ENCODE assay signal across 1 cellular context in the genomic region with DNA sequence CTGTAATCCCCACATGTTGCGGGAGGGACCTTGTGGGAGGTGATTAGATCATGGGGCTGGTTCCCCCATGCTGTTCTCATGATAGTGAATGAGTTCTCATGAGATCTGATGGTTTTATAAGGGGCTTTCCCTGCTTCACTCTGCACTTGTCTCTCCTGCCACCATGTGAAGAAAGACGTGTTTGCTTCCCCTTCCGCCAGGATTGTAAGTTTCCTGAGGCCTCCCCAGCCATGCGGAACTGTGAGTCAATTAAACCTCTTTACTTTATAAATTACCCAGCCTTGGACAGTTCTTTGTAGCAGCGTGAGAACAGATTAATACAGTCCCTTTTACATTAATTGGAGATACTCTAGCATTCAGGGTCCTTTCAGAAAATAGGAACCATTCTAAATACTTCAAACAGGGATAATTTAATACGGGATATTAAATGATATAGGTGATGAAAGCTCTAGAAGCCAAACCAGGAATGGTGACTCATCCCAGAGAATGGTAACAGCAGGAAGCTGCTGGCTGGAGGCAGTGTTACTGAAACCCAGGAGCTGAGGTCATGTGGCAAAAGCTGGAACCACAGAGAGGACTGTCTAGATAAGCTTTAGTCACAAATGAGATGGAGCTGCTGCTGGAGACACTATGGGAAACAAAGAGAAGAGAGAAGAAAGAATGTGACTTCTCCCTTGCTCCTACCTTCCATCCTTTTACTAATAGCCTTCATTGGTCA.
TF ChIP-seq lines count a peak whose summit lies in the region.

No MANE protein-coding gene starts in this region.

TF ChIP-seq in SK-N-SH, 30 proteins besides CTCF, POLR2A, EP300 and RAD21 (continued from another document):
- no peak for TF ChIP-seq SMC3 (IDR thresholded peaks at IDR 0.05; ENCODE audit: low read depth, low read length)
- TF ChIP-seq EZH2phosphoT487 (IDR thresholded peaks at IDR 0.05; ENCODE audit: borderline replicate concordance, low read depth): no peak
- TF ChIP-seq CHD2 (IDR thresholded peaks at IDR 0.05; ENCODE audit: low read length, partially characterized antibody): no peak
- no peak for TF ChIP-seq RXRA (IDR thresholded peaks at IDR 0.05; ENCODE audit: borderline replicate concordance, low read depth)
- TF ChIP-seq, protein P1, sequence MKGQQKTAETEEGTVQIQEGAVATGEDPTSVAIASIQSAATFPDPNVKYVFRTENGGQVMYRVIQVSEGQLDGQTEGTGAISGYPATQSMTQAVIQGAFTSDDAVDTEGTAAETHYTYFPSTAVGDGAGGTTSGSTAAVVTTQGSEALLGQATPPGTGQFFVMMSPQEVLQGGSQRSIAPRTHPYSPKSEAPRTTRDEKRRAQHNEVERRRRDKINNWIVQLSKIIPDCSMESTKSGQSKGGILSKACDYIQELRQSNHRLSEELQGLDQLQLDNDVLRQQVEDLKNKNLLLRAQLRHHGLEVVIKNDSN (IDR thresholded peaks at IDR 0.05; ENCODE audit: borderline replicate concordance, low read depth): peak; percentile 71; the same call in 1 of the 2 replicates
- no peak for TF ChIP-seq ELF1 (IDR thresholded peaks at IDR 0.05)
- no peak for TF ChIP-seq TAF1 (IDR thresholded peaks at IDR 0.05; ENCODE audit: borderline replicate concordance, low read depth, low read length)
- TF ChIP-seq MXI1 (IDR thresholded peaks at IDR 0.05; ENCODE audit: low read depth, low read length): no peak
- TF ChIP-seq FOXM1 (IDR thresholded peaks at IDR 0.05; ENCODE audit: low read depth): no peak
- no peak for TF ChIP-seq GABPA (IDR thresholded peaks at IDR 0.05; ENCODE audit: low read depth)
- no peak for TF ChIP-seq USF2 (IDR thresholded peaks at IDR 0.05; ENCODE audit: borderline replicate concordance, low read depth, low read length)
- TF ChIP-seq PBX3 (IDR thresholded peaks at IDR 0.05): peak; percentile 79
- peak; percentile 43; the same call in 1 of the 2 replicates for TF ChIP-seq POLR2AphosphoS5 (IDR thresholded peaks at IDR 0.05; ENCODE audit: low read depth, low read length)
- no peak for TF ChIP-seq FOXJ3 (CRISPR knock-in tag; IDR thresholded peaks at IDR 0.05)
- peak; percentile 80 for TF ChIP-seq TCF12 (IDR thresholded peaks at IDR 0.05)
- no peak for TF ChIP-seq RFX5 (IDR thresholded peaks at IDR 0.05; ENCODE audit: low read length)
